ENCODE assay signal across 1 cellular context in the genomic region with DNA sequence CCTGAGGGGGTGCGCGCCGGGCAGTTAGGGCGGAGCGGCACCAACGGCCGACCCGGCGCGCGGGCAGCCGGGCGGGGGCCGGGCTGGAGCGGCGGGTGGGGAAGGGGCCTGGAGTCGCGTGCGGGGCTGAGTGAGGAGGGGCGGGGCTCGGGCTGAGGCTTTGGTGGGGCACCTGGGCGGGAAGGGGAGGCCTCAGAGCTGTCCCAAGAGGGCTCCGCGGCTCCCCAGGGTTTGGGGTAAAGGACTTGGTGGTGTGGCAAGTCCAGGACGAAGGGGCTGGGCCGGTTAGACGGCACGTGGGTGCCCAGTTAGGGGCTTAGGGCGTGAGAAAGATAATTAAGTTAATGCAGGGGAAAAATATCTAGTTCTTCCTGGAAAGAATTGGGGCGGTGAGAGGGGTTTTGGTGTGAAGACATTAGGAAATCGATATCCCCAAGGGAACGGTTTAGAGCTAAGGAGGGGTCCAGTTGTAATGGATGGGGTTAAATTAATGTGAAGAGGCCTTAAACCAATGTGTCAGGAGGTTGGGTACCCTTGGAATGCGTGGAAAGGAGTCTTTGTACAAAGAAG.
A peak's percentile ranks its signal among the peaks of the same experiment; 100 is the strongest.
TF ChIP-seq lines count a peak whose summit lies in the region.

No MANE protein-coding gene starts in this region.

TF ChIP-seq in GM12878, 131 proteins besides CTCF, POLR2A, EP300 and RAD21:
- TF ChIP-seq, protein P1, sequence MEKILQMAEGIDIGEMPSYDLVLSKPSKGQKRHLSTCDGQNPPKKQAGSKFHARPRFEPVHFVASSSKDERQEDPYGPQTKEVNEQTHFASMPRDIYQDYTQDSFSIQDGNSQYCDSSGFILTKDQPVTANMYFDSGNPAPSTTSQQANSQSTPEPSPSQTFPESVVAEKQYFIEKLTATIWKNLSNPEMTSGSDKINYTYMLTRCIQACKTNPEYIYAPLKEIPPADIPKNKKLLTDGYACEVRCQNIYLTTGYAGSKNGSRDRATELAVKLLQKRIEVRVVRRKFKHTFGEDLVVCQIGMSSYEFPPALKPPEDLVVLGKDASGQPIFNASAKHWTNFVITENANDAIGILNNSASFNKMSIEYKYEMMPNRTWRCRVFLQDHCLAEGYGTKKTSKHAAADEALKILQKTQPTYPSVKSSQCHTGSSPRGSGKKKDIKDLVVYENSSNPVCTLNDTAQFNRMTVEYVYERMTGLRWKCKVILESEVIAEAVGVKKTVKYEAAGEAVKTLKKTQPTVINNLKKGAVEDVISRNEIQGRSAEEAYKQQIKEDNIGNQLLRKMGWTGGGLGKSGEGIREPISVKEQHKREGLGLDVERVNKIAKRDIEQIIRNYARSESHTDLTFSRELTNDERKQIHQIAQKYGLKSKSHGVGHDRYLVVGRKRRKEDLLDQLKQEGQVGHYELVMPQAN (conservative IDR thresholded peaks at IDR 0.05), result 0 out of 2 replicates have a peak, but pooled peaks have one; percentile 4
- TF ChIP-seq ETV6 (conservative IDR thresholded peaks at IDR 0.05 in 1 of 2, IDR thresholded peaks at IDR 0.05 in 1 of 2; ENCODE audit: borderline replicate concordance in 1 of 2, low read depth in 1 of 2), result no peak
- peak; percentile 58; the same call in 1 of the 2 replicates for TF ChIP-seq DPF2 (IDR thresholded peaks at IDR 0.05)
- TF ChIP-seq SMARCA5 (IDR thresholded peaks at IDR 0.05), result 0 out of 2 replicates have a peak, but pooled peaks have one; percentile 70
- TF ChIP-seq BHLHE40 (IDR thresholded peaks at IDR 0.05; ENCODE audit: borderline replicate concordance in 1 of 2, low read depth in 2 of 2, low read length in 1 of 2), result peak; percentile 2 to 10; a peak in 1 of 4 replicates
- TF ChIP-seq RB1 (IDR thresholded peaks at IDR 0.05; ENCODE audit: borderline replicate concordance), result 0 out of 2 replicates have a peak, but pooled peaks have one; percentile 14
- no peak for TF ChIP-seq IRF4 (IDR thresholded peaks at IDR 0.05; ENCODE audit: low read depth, low read length)
- peak; percentile 82 for TF ChIP-seq HDAC6 (IDR thresholded peaks at IDR 0.05; ENCODE audit: unreplicated experiment)
- TF ChIP-seq MEF2B (IDR thresholded peaks at IDR 0.05; ENCODE audit: partially characterized antibody, poor library complexity, severe bottlenecking), result peak; percentile 74
